Comparison of ENCODE assay signal across 11 cellular contexts in the genomic region with DNA sequence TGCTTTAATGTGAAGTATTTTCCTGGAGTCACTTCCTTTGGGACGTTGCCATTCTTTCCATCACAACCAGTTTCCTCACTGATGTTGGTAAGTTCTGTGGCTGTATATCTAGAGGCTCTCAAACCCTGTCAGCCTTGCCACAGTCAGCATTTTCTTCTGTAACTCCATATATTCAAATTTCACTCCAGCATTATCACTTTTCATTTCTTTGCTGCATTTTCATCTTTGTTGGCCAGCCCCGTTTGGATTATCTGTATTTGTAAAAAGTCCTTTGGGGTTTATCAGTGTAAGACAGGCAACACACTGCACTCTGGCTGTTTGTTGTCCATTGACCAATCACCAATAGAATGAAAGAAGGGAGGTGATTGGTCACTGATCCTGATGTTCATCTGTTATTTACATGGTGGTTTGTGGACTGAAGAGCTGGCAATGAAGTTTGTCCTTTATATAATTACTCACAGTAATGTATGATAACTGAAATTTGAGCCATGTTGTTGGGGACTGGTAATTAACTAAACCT. TPM values are rescaled to one million over a fixed set of nuclear protein-coding genes. Genes with fewer than 3 reads are reported as not detected.
DNase-seq lines count a peak whose midpoint lies in the region; ATAC-seq, FAIRE-seq and TF ChIP-seq lines count a peak whose summit lies in the region.
"Had no signal": no experiment of that assay in that cellular context is flagged by ENCODE, and none has a peak within 500 bp of the region (broad histone marks: within the 10 kb centered on the region; RNA-seq: fewer than 3 reads in every experiment).

No MANE protein-coding gene starts in this region.

- intact Hi-C loops in Right ventricle myocardium superior (cut with DNase I) (no loop called here), Right ventricle myocardium inferior (cut with DNase I) (no loop called here)

- H3K36me3 ChIP-seq in small intestine (ENCODE audit: control insufficient read depth in 2 of 2, insufficient read depth in 2 of 2, low read length in 2 of 2): peaks cover 0 to 4% of the 10 kb centered on the region in 2 donors
- H3K36me3 ChIP-seq in suprapubic skin: peaks cover 14% of the 10 kb centered on the region

- H3K4me3 Mint-ChIP-seq in stimulated activated effector memory CD8-positive, alpha-beta T cell treated with anti-CD3 and anti-CD28 coated beads, Interleukin-12 subunit alpha, Interleukin-12 subunit beta, amount 100 ng/mL, for 72 hours: no peak overlapping the region
- H3K4me3 Mint-ChIP-seq: CD4-positive, CD25-positive, alpha-beta regulatory T cell had no signal

- H3K27ac Mint-ChIP-seq in stimulated activated effector memory CD8-positive, alpha-beta T cell treated with anti-CD3 and anti-CD28 coated beads, Interleukin-12 subunit alpha, Interleukin-12 subunit beta, amount 100 ng/mL, for 72 hours: no peak overlapping the region

- H3K4me1 Mint-ChIP-seq in stimulated activated effector memory CD8-positive, alpha-beta T cell treated with anti-CD3 and anti-CD28 coated beads, Interleukin-12 subunit alpha, Interleukin-12 subunit beta, amount 100 ng/mL, for 72 hours: peaks cover 27% of the 10 kb centered on the region

- 24 to 34% (median 32%) methylated on average over 2 of the region's 2 CpGs for WGBS in small intestine, 3 donors
- 28% methylated on average over 2 of the region's 2 CpGs for WGBS in suprapubic skin

- H3K4me3 ChIP-seq in small intestine (ENCODE audit: low read depth in 1 of 2, low read length in 2 of 2): no peak overlapping the region
- H3K4me3 ChIP-seq in suprapubic skin: no peak overlapping the region

- no peaks in the 10 kb centered on the region for H3K9me3 Mint-ChIP-seq in stimulated activated effector memory CD8-positive, alpha-beta T cell treated with anti-CD3 and anti-CD28 coated beads, Interleukin-12 subunit alpha, Interleukin-12 subunit beta, amount 100 ng/mL, for 72 hours
- H3K9me3 Mint-ChIP-seq: CD4-positive, CD25-positive, alpha-beta regulatory T cell had no signal

- peak; percentile 22 for ATAC-seq in Right ventricle myocardium superior (ENCODE audit: poor library complexity)
- no peak for ATAC-seq in Right ventricle myocardium inferior
- peak; percentile 47 for ATAC-seq in HG03378 (IDR thresholded peaks at IDR 0.05; ENCODE audit: unreplicated experiment)
- no peak for ATAC-seq in stimulated activated effector memory CD8-positive, alpha-beta T cell treated with anti-CD3 and anti-CD28 coated beads, Interleukin-12 subunit alpha, Interleukin-12 subunit beta, amount 100 ng/mL, for 72 hours

- H3K27me3 ChIP-seq in small intestine (ENCODE audit: control insufficient read depth in 2 of 2, insufficient read depth in 2 of 2, low read length in 2 of 2) (no peaks in the 10 kb centered on the region), suprapubic skin (no peaks in the 10 kb centered on the region)

- DNase-seq in Right ventricle myocardium superior (no peak), Right ventricle myocardium inferior (ENCODE audit: missing footprints) (no peak), dermis blood vessel endothelial cell (peak; percentile 68), small intestine (peak; percentile 63), cerebellum (ENCODE audit: low spot score) (no peak), suprapubic skin (ENCODE audit: low spot score in 2 of 2) (no peak)
- no peak for DNase-seq in stimulated activated effector memory CD8-positive, alpha-beta T cell treated with anti-CD3 and anti-CD28 coated beads, Interleukin-12 subunit alpha, Interleukin-12 subunit beta, amount 100 ng/mL, for 72 hours (ENCODE audit: low spot score in 2 of 2)
- DNase-seq: activated gamma-delta T cell; CD4-positive, CD25-positive, alpha-beta regulatory T cell; foreskin melanocyte had no signal

- H3K36me3 Mint-ChIP-seq in stimulated activated effector memory CD8-positive, alpha-beta T cell treated with anti-CD3 and anti-CD28 coated beads, Interleukin-12 subunit alpha, Interleukin-12 subunit beta, amount 100 ng/mL, for 72 hours: peaks cover 34% of the 10 kb centered on the region

- H3K4me1 ChIP-seq in small intestine (ENCODE audit: control insufficient read depth in 2 of 2, insufficient read depth in 1 of 2, low read depth in 1 of 2, low read length in 1 of 2): peaks cover 0 to 3% of the 10 kb centered on the region in 2 donors
- H3K4me1 ChIP-seq in suprapubic skin: peaks cover 13% of the 10 kb centered on the region

- H3K9me3 ChIP-seq in small intestine (ENCODE audit: control insufficient read depth, low read depth) (no peaks in the 10 kb centered on the region), suprapubic skin (no peaks in the 10 kb centered on the region)

- FAIRE-seq in small intestine (lab: Jason Lieb, UNC): no peak

- TF ChIP-seq CTCF in suprapubic skin (IDR thresholded peaks at IDR 0.05): no peak

- no peak for TF ChIP-seq POLR2A in suprapubic skin (IDR thresholded peaks at IDR 0.05)

- TF ChIP-seq EP300 in suprapubic skin (IDR thresholded peaks at IDR 0.05): no peak

- no peak overlapping the region for H3K27ac ChIP-seq in small intestine (ENCODE audit: low read depth in 1 of 2, low read length in 1 of 2)
- H3K27ac ChIP-seq in suprapubic skin: no peak overlapping the region

RNA-seq across cellular contexts. Expression of a gene that starts 20.3 kb away (rescaled TPM):
- total RNA-seq in Right ventricle myocardium superior (27.6 TPM), Right ventricle myocardium inferior (28.1 TPM), dermis blood vessel endothelial cell (34.0 and 65.1 TPM in 2 replicates), cerebellum (37.4 TPM), suprapubic skin (10 to 100 TPM; 33.9 to 39.5 (median 39.3) TPM)
- 10 to 100 TPM in 2 of 3 donors, 1 to 10 TPM in 1; 8.9 to 23.8 (median 14.1) TPM for polyA plus RNA-seq in small intestine

RNA-seq across cellular contexts. Expression of a gene that starts 36.5 kb away (rescaled TPM):
- total RNA-seq in Right ventricle myocardium superior (17.6 TPM), Right ventricle myocardium inferior (20.4 TPM), dermis blood vessel endothelial cell (34.3 and 37.8 TPM in 2 replicates), cerebellum (27.6 TPM), suprapubic skin (10 to 100 TPM; 21.2 to 25.4 (median 22.9) TPM)
- 10 to 100 TPM in 1 of 3 donors, 1 to 10 TPM in 2; 2.9 to 16.9 (median 3.5) TPM for polyA plus RNA-seq in small intestine

Comparison
In these comparisons a context has a peak if more than half of its experiments do, and no peak if none do; other contexts are left out.
1. ATAC-seq: peak in Right ventricle myocardium superior (single experiment) and HG03378 (single experiment); none in Right ventricle myocardium inferior (single experiment) and stimulated activated effector memory CD8-positive, alpha-beta T cell treated with anti-CD3 and anti-CD28 coated beads, Interleukin-12 subunit alpha, Interleukin-12 subunit beta, amount 100 ng/mL, for 72 hours (single experiment).
2. DNase-seq: peak in dermis blood vessel endothelial cell (single experiment) and small intestine (single experiment); none in Right ventricle myocardium superior (single experiment), Right ventricle myocardium inferior (single experiment), cerebellum (single experiment), suprapubic skin (0 of 2) and stimulated activated effector memory CD8-positive, alpha-beta T cell treated with anti-CD3 and anti-CD28 coated beads, Interleukin-12 subunit alpha, Interleukin-12 subunit beta, amount 100 ng/mL, for 72 hours (0 of 2).